In the genomic region with DNA sequence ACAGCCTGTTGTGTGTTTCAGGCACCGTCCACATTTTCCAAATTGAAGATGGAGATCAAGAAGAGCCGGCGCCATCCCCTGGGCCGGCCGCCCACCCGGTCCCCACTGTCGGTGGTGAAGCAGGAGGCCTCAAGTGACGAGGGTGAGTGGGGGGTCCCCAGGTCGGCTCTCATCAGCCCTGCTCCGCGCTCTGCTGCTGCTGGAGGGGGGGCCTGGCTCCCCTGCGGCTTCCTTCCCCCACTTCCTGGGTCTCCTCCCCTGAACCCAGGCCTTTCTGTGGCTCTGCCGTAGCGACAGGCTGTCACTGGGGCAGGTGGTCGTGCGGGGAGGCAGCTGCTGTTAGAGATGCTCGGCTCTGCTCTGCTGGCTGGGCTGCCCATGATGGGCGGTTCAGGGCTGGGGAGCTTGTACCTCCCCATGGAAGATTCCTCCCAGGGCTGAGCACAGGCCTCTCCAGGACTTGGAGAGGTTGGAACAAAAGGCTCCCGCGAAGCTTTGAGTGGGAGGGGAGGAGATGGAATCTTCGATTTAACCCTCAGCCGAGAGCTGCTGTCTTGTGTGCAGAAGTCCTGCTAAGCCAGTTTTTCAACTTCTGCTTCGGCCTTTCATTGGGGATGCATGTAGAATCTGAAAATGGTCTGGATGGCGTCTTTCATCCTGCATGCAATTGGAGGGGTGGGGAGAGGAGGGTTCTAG, we compare ENCODE assay signal across 10 cellular contexts.
A peak's percentile ranks its signal among the peaks of the same experiment; 100 is the strongest.
DNase-seq lines count a peak whose midpoint lies in the region; ATAC-seq and TF ChIP-seq lines count a peak whose summit lies in the region.
"Had no signal": no experiment of that assay in that cellular context is flagged by ENCODE, and none has a peak within 500 bp of the region (broad histone marks: within the 10 kb centered on the region; RNA-seq: fewer than 3 reads in every experiment).

No MANE protein-coding gene starts in this region.

- ATAC-seq in HG02981 (IDR thresholded peaks at IDR 0.05; ENCODE audit: unreplicated experiment) (no peak), GM21717 (IDR thresholded peaks at IDR 0.05; ENCODE audit: unreplicated experiment) (no peak), GM18909 (IDR thresholded peaks at IDR 0.05; ENCODE audit: poor library complexity, unreplicated experiment) (no peak)

- peaks cover 51% of the 10 kb centered on the region for H3K36me3 ChIP-seq in BLaER1

- peak overlapping the region; percentile 81 for H3K4me2 ChIP-seq in BLaER1

- TF ChIP-seq CTCF in GM12875 (IDR thresholded peaks at IDR 0.05; ENCODE audit: borderline replicate concordance, insufficient read depth, low read depth, low read length): no peak
- TF ChIP-seq CTCF in VCaP (conservative IDR thresholded peaks at IDR 0.05): no peak

- H4K20me1 ChIP-seq in BLaER1: peaks cover 97% of the 10 kb centered on the region

- H3K9ac ChIP-seq in BLaER1: 0 out of 2 replicates have a peak overlapping the region, but pooled peaks have one; percentile 35

- H3K4me1 ChIP-seq in BLaER1: peaks cover 73% of the 10 kb centered on the region

- peak overlapping the region; percentile 41; the same call in 1 of the 2 replicates for H3K27ac ChIP-seq in BLaER1
- peak overlapping the region; percentile 82 for H3K27ac ChIP-seq in VCaP
- H3K27ac ChIP-seq: neutrophil, SK-N-MC had no signal

- peak overlapping the region; percentile 36; the same call in 1 of the 2 replicates for H3K4me3 ChIP-seq in BLaER1
- peak overlapping the region; percentile 66 for H3K4me3 ChIP-seq in GM12875 (ENCODE audit: low read depth, low read length)
- H3K4me3 ChIP-seq: SK-N-MC had no signal

- no peaks in the 10 kb centered on the region for H3K9me3 ChIP-seq in BLaER1
- H3K9me3 ChIP-seq: neutrophil had no signal

- H3K27me3 ChIP-seq in BLaER1: no peaks in the 10 kb centered on the region
- H3K27me3 ChIP-seq: neutrophil had no signal

- peak; percentile 82 for DNase-seq in left kidney (ENCODE audit: low read depth, low spot score)
- no peak for DNase-seq in NK-92 (lab: John Stamatoyannopoulos, UW; ENCODE audit: unreplicated experiment)
